Comparison of ENCODE assay signal across 8 cellular contexts in the genomic region with DNA sequence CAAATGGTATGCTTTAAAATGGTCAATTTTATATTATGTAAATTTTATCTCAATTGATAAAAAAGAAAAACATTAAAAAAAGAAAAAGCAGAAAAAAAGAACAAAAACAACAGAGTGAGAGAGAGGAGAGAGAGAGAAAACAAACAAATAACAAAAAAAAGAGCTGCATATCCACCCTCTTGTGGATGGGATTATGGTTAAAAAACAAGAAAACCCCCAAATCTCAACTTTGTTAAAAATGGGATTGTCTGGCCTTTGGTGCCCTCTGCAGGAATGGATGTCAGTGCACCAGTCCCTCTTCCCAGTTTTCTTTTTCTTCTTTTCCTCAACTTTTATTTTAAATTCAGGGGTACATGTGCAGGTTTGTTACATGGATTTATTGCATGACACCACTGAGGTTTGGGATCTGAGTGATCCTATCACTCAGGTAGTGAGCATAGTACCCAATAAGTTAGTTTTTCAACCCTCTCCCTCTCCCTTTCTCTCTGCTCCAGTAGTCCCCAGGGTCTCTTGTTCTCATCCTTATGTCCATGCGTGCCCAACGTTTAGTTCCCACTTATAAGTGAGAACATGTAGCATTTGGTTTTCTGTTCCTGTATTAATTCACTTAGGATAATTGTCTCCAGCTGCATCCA. TPM values are rescaled to one million over a fixed set of nuclear protein-coding genes. Genes with fewer than 3 reads are reported as not detected.
A peak's percentile ranks its signal among the peaks of the same experiment; 100 is the strongest.
DNase-seq lines count a peak whose midpoint lies in the region; ATAC-seq and TF ChIP-seq lines count a peak whose summit lies in the region.

No MANE protein-coding gene starts in this region.

- H3K27me3 Mint-ChIP-seq in endothelial cell (ENCODE audit: unreplicated experiment), result peaks cover 8% of the 10 kb centered on the region
- peaks cover 7 to 49% (median 23%) of the 10 kb centered on the region in 5 donors for H3K27me3 Mint-ChIP-seq in naive thymus-derived CD8-positive, alpha-beta T cell

- no peaks in the 10 kb centered on the region for H3K36me3 Mint-ChIP-seq in endothelial cell (ENCODE audit: low read depth, unreplicated experiment)
- H3K36me3 Mint-ChIP-seq in naive thymus-derived CD8-positive, alpha-beta T cell, result peaks cover 0 to 2% (median 0%) of the 10 kb centered on the region in 3 donors

- peaks cover 4% of the 10 kb centered on the region for H3K4me1 Mint-ChIP-seq in endothelial cell (ENCODE audit: unreplicated experiment)
- peaks cover 9 to 16% (median 11%) of the 10 kb centered on the region in 4 donors for H3K4me1 Mint-ChIP-seq in naive thymus-derived CD8-positive, alpha-beta T cell

- DNase-seq in NCI-H1105 treated with DMSO at 0.1 percent for 48 hours (lab: John Stamatoyannopoulos, UW) (peak; percentile 4), NCI-H1105 (lab: John Stamatoyannopoulos, UW) (no peak), HT-29 (ENCODE audit: low spot score) (peak; percentile 37), T-helper 2 cell (peak in 3 of 5 experiments; percentile 23 to 35 (median 24)), endothelial cell (ENCODE audit: low spot score) (peak; percentile 39)
- DNase-seq in naive thymus-derived CD8-positive, alpha-beta T cell, result peak in 9 of 10 donors; percentile 23 to 70 (median 41)

- H3K4me3 Mint-ChIP-seq in endothelial cell (ENCODE audit: unreplicated experiment), result no peak overlapping the region
- H3K4me3 Mint-ChIP-seq in naive thymus-derived CD8-positive, alpha-beta T cell, result no peak overlapping the region

- H3K9me3 Mint-ChIP-seq in endothelial cell (ENCODE audit: unreplicated experiment), result no peaks in the 10 kb centered on the region
- peaks cover 0 to 2% (median 0%) of the 10 kb centered on the region in 9 donors for H3K9me3 Mint-ChIP-seq in naive thymus-derived CD8-positive, alpha-beta T cell

- peak; percentile 65 for TF ChIP-seq CTCF in endothelial cell (IDR thresholded peaks at IDR 0.05; ENCODE audit: unreplicated experiment)

- no peak overlapping the region for H3K27ac Mint-ChIP-seq in endothelial cell (ENCODE audit: unreplicated experiment)
- H3K27ac Mint-ChIP-seq in naive thymus-derived CD8-positive, alpha-beta T cell, result peak overlapping the region in 3 of 10 donors; percentile 17 to 57 (median 56)

- ATAC-seq in naive thymus-derived CD8-positive, alpha-beta T cell, result peak; percentile 55 to 56
- ATAC-seq in GM21381 (IDR thresholded peaks at IDR 0.05; ENCODE audit: unreplicated experiment) (no peak), HG03378 (IDR thresholded peaks at IDR 0.05; ENCODE audit: unreplicated experiment) (no peak)

- POLR2A ChIA-PET in naive thymus-derived CD8-positive, alpha-beta T cell (lab: Charles Lee), result interaction anchor here (1.3 kb wide), 1 partner anchor 302 kb away, joined by 3 read pairs; no protein-coding TSS in a partner anchor

RNA-seq across cellular contexts. Expression of gene RNF187, which starts 28.1 kb away (rescaled TPM):
- total RNA-seq in HT-29 (2014; rRNA removed; shearing (Covaris generic)), result 34.0 and 41.1 TPM in 2 replicates
- total RNA-seq in endothelial cell (ENCODE audit: unreplicated experiment), result 153 TPM
- total RNA-seq in naive thymus-derived CD8-positive, alpha-beta T cell, result 10 to 100 TPM; 84.8 to 87.6 TPM
- polyA plus RNA-seq in naive thymus-derived CD8-positive, alpha-beta T cell, result 10 to 100 TPM; 28.4 to 62.6 (median 47.5) TPM

Comparison
In these comparisons a context has a peak if more than half of its experiments do, and no peak if none do; other contexts are left out.
1. ATAC-seq: peak in naive thymus-derived CD8-positive, alpha-beta T cell (2 of 2); none in GM21381 (single experiment) and HG03378 (single experiment).